ENCODE assay signal across 19 cellular contexts in genomic region chr3:144586382-144586781, GRCh38.
A peak's percentile ranks its signal among the peaks of the same experiment; 100 is the strongest.
DNase-seq lines count a peak whose midpoint lies in the region; ATAC-seq, FAIRE-seq and TF ChIP-seq lines count a peak whose summit lies in the region.
"Had no signal": no experiment of that assay in that cellular context is flagged by ENCODE, and none has a peak within 500 bp of the region (broad histone marks: within the 10 kb centered on the region; RNA-seq: fewer than 3 reads in every experiment).

No MANE protein-coding gene starts in this region.

- peak overlapping the region; percentile 14; the same call in 1 of the 2 replicates for H3K27ac ChIP-seq in ACC112 (ENCODE audit: low read depth, low read length)
- no peak overlapping the region for H3K27ac ChIP-seq in astrocyte (ENCODE audit: low read depth, low read length)
- H3K27ac ChIP-seq: colonic mucosa, prostate gland, vagina had no signal

- TF ChIP-seq CTCF in astrocyte (IDR thresholded peaks at IDR 0.05; ENCODE audit: insufficient read depth, low read depth, low read length) (no peak), foreskin fibroblast (IDR thresholded peaks at IDR 0.05; ENCODE audit: low read depth, low read length) (no peak)

- H3K4me3 ChIP-seq in ACC112 (ENCODE audit: low read depth, low read length) (no peak overlapping the region), astrocyte (ENCODE audit: insufficient read depth, low read depth, low read length) (no peak overlapping the region), foreskin fibroblast (ENCODE audit: low read depth in 1 of 2, low read length in 2 of 2) (no peak overlapping the region)
- H3K4me3 ChIP-seq: colonic mucosa, prostate gland, vagina had no signal

- H4K20me1 ChIP-seq in astrocyte (ENCODE audit: insufficient read depth, low read length): no peaks in the 10 kb centered on the region

- TF ChIP-seq POLR2A in GM12891 (IDR thresholded peaks at IDR 0.05; ENCODE audit: low read depth, low read length): no peak

- H3K27me3 ChIP-seq in ACC112 (ENCODE audit: insufficient read depth, low read length) (no peaks in the 10 kb centered on the region), astrocyte (ENCODE audit: insufficient read depth, low read length) (no peaks in the 10 kb centered on the region)
- H3K27me3 ChIP-seq: colonic mucosa, vagina had no signal

- no peaks in the 10 kb centered on the region for H3K27me3 Mint-ChIP-seq in astrocyte (ENCODE audit: low read depth, unreplicated experiment)
- H3K27me3 Mint-ChIP-seq in natural killer cell treated with Interleukin-12 subunit alpha and Interleukin-12 subunit beta and Interleukin-15 and Interleukin-18, amount 100 ng/mL, for 72 hours: no peaks in the 10 kb centered on the region
- H3K27me3 Mint-ChIP-seq: activated CD8-positive, alpha-beta memory T cell treated with anti-CD3 and anti-CD28 coated beads, Interleukin-2, amount 10 ng/mL, durations not matched to agents 7 days and 5 days; B cell had no signal

- FAIRE-seq in GM12891 (lab: Jason Lieb, UNC) (peak; percentile 57), astrocyte (lab: Jason Lieb, UNC) (no peak)
- FAIRE-seq: HTR-8/SVneo had no signal

- H3K9me3 Mint-ChIP-seq in astrocyte (ENCODE audit: unreplicated experiment): peaks cover 2% of the 10 kb centered on the region
- H3K9me3 Mint-ChIP-seq in natural killer cell treated with Interleukin-12 subunit alpha and Interleukin-12 subunit beta and Interleukin-15 and Interleukin-18, amount 100 ng/mL, for 72 hours: peaks cover 5% of the 10 kb centered on the region

- H3K4me3 Mint-ChIP-seq in astrocyte (ENCODE audit: unreplicated experiment): no peak overlapping the region
- H3K4me3 Mint-ChIP-seq in natural killer cell treated with Interleukin-12 subunit alpha and Interleukin-12 subunit beta and Interleukin-15 and Interleukin-18, amount 100 ng/mL, for 72 hours: no peak overlapping the region
- H3K4me3 Mint-ChIP-seq: activated CD8-positive, alpha-beta memory T cell treated with anti-CD3 and anti-CD28 coated beads, Interleukin-2, amount 10 ng/mL, durations not matched to agents 7 days and 5 days; B cell had no signal

- H3K4me1 ChIP-seq in ACC112 (ENCODE audit: control insufficient read depth, insufficient read depth, low read length, unreplicated experiment) (peaks cover 9% of the 10 kb centered on the region), astrocyte (ENCODE audit: insufficient read depth, low read length) (peaks cover 3% of the 10 kb centered on the region)
- H3K4me1 ChIP-seq: colonic mucosa, prostate gland, vagina had no signal

- H3K9me3 ChIP-seq in astrocyte (ENCODE audit: insufficient read depth, low read depth, low read length): no peaks in the 10 kb centered on the region
- H3K9me3 ChIP-seq: colonic mucosa, prostate gland, vagina had no signal

- H3K4me1 Mint-ChIP-seq in astrocyte (ENCODE audit: low read depth, unreplicated experiment): peaks cover 5% of the 10 kb centered on the region
- H3K4me1 Mint-ChIP-seq in natural killer cell treated with Interleukin-12 subunit alpha and Interleukin-12 subunit beta and Interleukin-15 and Interleukin-18, amount 100 ng/mL, for 72 hours (ENCODE audit: low read depth in 2 of 2): no peaks in the 10 kb centered on the region
- H3K4me1 Mint-ChIP-seq: activated CD8-positive, alpha-beta memory T cell treated with anti-CD3 and anti-CD28 coated beads, Interleukin-2, amount 10 ng/mL, durations not matched to agents 7 days and 5 days; B cell had no signal

- no peak for ATAC-seq in natural killer cell treated with Interleukin-12 subunit alpha and Interleukin-12 subunit beta and Interleukin-15 and Interleukin-18, amount 100 ng/mL, for 72 hours
- ATAC-seq in HG03342 (IDR thresholded peaks at IDR 0.05; ENCODE audit: unreplicated experiment): no peak
- ATAC-seq: activated CD8-positive, alpha-beta memory T cell treated with anti-CD3 and anti-CD28 coated beads, Interleukin-2, amount 10 ng/mL, durations not matched to agents 7 days and 5 days had no signal

- H2AFZ ChIP-seq in ACC112 (ENCODE audit: low read length, unreplicated experiment): peak overlapping the region; percentile 28
- H2AFZ ChIP-seq in astrocyte (ENCODE audit: low read depth, low read length): no peak overlapping the region

- H3K36me3 Mint-ChIP-seq in astrocyte (ENCODE audit: low read depth, unreplicated experiment): no peaks in the 10 kb centered on the region
- no peaks in the 10 kb centered on the region for H3K36me3 Mint-ChIP-seq in natural killer cell treated with Interleukin-12 subunit alpha and Interleukin-12 subunit beta and Interleukin-15 and Interleukin-18, amount 100 ng/mL, for 72 hours
- H3K36me3 Mint-ChIP-seq: activated CD8-positive, alpha-beta memory T cell treated with anti-CD3 and anti-CD28 coated beads, Interleukin-2, amount 10 ng/mL, durations not matched to agents 7 days and 5 days had no signal

- no peak overlapping the region for H3K27ac Mint-ChIP-seq in astrocyte (ENCODE audit: unreplicated experiment)
- no peak overlapping the region for H3K27ac Mint-ChIP-seq in natural killer cell treated with Interleukin-12 subunit alpha and Interleukin-12 subunit beta and Interleukin-15 and Interleukin-18, amount 100 ng/mL, for 72 hours
- H3K27ac Mint-ChIP-seq: activated CD8-positive, alpha-beta memory T cell treated with anti-CD3 and anti-CD28 coated beads, Interleukin-2, amount 10 ng/mL, durations not matched to agents 7 days and 5 days; B cell had no signal

- DNase-seq in GM12891 (ENCODE audit: insufficient read length, low spot score) (no peak), astrocyte (ENCODE audit: low read depth) (peak; percentile 4), foreskin fibroblast (peak; percentile 77 to 89), germinal center (ENCODE audit: low spot score) (no peak), kidney glomerular epithelial cell (lab: John Stamatoyannopoulos, UW) (no peak)
- DNase-seq in natural killer cell treated with Interleukin-12 subunit alpha and Interleukin-12 subunit beta and Interleukin-15 and Interleukin-18, amount 100 ng/mL, for 72 hours (ENCODE audit: low spot score): no peak
- DNase-seq: activated CD8-positive, alpha-beta memory T cell treated with anti-CD3 and anti-CD28 coated beads, Interleukin-2, amount 10 ng/mL, durations not matched to agents 7 days and 5 days; activated effector memory CD4-positive, alpha-beta T cell treated with anti-CD3 and anti-CD28 coated beads, Interleukin-2, amount 50 U/mL, for 16 hours; anterior cingulate cortex; colonic mucosa; NCI-H2081; NCI-H748 treated with DMSO at 0.1 percent for 48 hours; RPMI8226 had no signal

- H3K4me2 ChIP-seq in astrocyte (ENCODE audit: low read length): no peak overlapping the region

- H3K36me3 ChIP-seq in ACC112 (ENCODE audit: insufficient read depth, low read length): no peaks in the 10 kb centered on the region
- H3K36me3 ChIP-seq in astrocyte (ENCODE audit: insufficient read depth, low read length): no peaks in the 10 kb centered on the region
- H3K36me3 ChIP-seq: colonic mucosa, prostate gland, vagina had no signal

- no peak overlapping the region for H3K9ac ChIP-seq in astrocyte (ENCODE audit: low read length)

- H3K79me2 ChIP-seq in ACC112 (ENCODE audit: control insufficient read depth, insufficient read depth, low read length, unreplicated experiment) (no peaks in the 10 kb centered on the region), astrocyte (ENCODE audit: insufficient read depth, low read length) (no peaks in the 10 kb centered on the region)

TF ChIP-seq in GM12891, 5 proteins besides CTCF, POLR2A, EP300 and RAD21:
- TF ChIP-seq POU2F2 (IDR thresholded peaks at IDR 0.05; ENCODE audit: low read depth, low read length) (no peak), POLR2AphosphoS5 (IDR thresholded peaks at IDR 0.05; ENCODE audit: low read depth, low read length) (no peak), TAF1 (IDR thresholded peaks at IDR 0.05; ENCODE audit: low read depth, low read length) (no peak), SPI1 (IDR thresholded peaks at IDR 0.05; ENCODE audit: low read depth, low read length) (no peak), PAX5 (IDR thresholded peaks at IDR 0.05; ENCODE audit: insufficient read depth, low read length, severe bottlenecking) (no peak)

Comparison
In these comparisons a context has a peak if more than half of its experiments do, and no peak if none do; other contexts are left out.
1. DNase-seq: peak in astrocyte (single experiment) and foreskin fibroblast (2 of 2); none in GM12891 (single experiment), germinal center (single experiment), natural killer cell treated with Interleukin-12 subunit alpha and Interleukin-12 subunit beta and Interleukin-15 and Interleukin-18, amount 100 ng/mL, for 72 hours (single experiment) and kidney glomerular epithelial cell (single experiment).